In genomic region chr12:122123051-122123760, GRCh38 we compare ENCODE assay signal across 1 cellular context.
A peak's percentile ranks its signal among the peaks of the same experiment; 100 is the strongest.
TF ChIP-seq lines count a peak whose summit lies in the region.

No MANE protein-coding gene starts in this region.

TF ChIP-seq in K562, 482 proteins besides CTCF, POLR2A, EP300 and RAD21 (continued from another document):
- TF ChIP-seq AFF1 (IDR thresholded peaks at IDR 0.05; ENCODE audit: low read depth in 1 of 2, partially characterized antibody in 2 of 2): no peak
- no peak for TF ChIP-seq ZNF274 (IDR thresholded peaks at IDR 0.05; ENCODE audit: borderline replicate concordance, low read depth, low read length)
- no peak for TF ChIP-seq HNRNPLL (IDR thresholded peaks at IDR 0.05; ENCODE audit: low read depth, low read length, poor library complexity, severe bottlenecking)
- peak; percentile 72; the same call in 1 of the 2 replicates for TF ChIP-seq MTA3 (IDR thresholded peaks at IDR 0.05; ENCODE audit: borderline replicate concordance)
- no peak for TF ChIP-seq NFYB (IDR thresholded peaks at IDR 0.05; ENCODE audit: extremely low read depth, insufficient read length)
- no peak for TF ChIP-seq NR2C2 (CRISPR knock-in tag; IDR thresholded peaks at IDR 0.05)
- TF ChIP-seq NR2C2 (tag; IDR thresholded peaks at IDR 0.05): no peak
- no peak; the same call in 1 of the 2 replicates for TF ChIP-seq ETV1 (tag; conservative IDR thresholded peaks at IDR 0.05; ENCODE audit: low read depth)
- no peak for TF ChIP-seq SIN3B (IDR thresholded peaks at IDR 0.05; ENCODE audit: low read depth)
- TF ChIP-seq ZKSCAN3 (CRISPR knock-in tag; IDR thresholded peaks at IDR 0.05): no peak
- peak; percentile 20 for TF ChIP-seq NEUROD1 (IDR thresholded peaks at IDR 0.05; ENCODE audit: borderline replicate concordance, low read depth, low read length, partially characterized antibody)
- TF ChIP-seq PPARD (CRISPR knock-in tag; IDR thresholded peaks at IDR 0.05): no peak
- no peak for TF ChIP-seq ZNF398 (CRISPR knock-in tag; IDR thresholded peaks at IDR 0.05)
- no peak for TF ChIP-seq TEAD1 (CRISPR knock-in tag; IDR thresholded peaks at IDR 0.05)
- TF ChIP-seq FOXA3 (CRISPR knock-in tag; conservative IDR thresholded peaks at IDR 0.05 in 1 of 2, IDR thresholded peaks at IDR 0.05 in 1 of 2): no peak
- TF ChIP-seq FOXK2 (conservative IDR thresholded peaks at IDR 0.05 in 1 of 2, IDR thresholded peaks at IDR 0.05 in 1 of 2; ENCODE audit: low read depth in 2 of 2): 0 out of 4 replicates have a peak, but pooled peaks of 1 of the 2 experiments have one; percentile 11
- TF ChIP-seq SLC30A9 (CRISPR knock-in tag; IDR thresholded peaks at IDR 0.05): no peak
- TF ChIP-seq RB1 (IDR thresholded peaks at IDR 0.05; ENCODE audit: low read depth): peak; percentile 54; the same call in 1 of the 2 replicates
TF ChIP-seq in K562: peak in this region for 20.
